Comparison of ENCODE assay signal across 8 cellular contexts in the genomic region with DNA sequence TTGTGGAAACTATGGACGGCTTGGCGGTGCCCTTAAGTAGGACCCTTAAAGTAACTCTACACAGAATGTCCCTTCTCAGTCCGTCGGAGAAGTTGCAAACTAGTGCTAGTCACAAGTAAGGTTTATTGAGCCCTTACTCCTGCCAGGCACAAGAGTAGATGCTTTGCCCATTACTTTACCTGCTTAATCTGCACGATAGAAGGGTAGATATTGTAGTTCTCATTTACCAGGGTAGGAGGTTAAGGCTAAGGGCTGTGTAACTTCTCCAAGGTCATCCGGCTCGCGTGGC. TPM values are rescaled to one million over a fixed set of nuclear protein-coding genes. Genes with fewer than 3 reads are reported as not detected.
DNase-seq lines count a peak whose midpoint lies in the region; ATAC-seq and TF ChIP-seq lines count a peak whose summit lies in the region.

No MANE protein-coding gene starts in this region.

- H3K27me3 ChIP-seq in OCI-LY1 (ENCODE audit: insufficient read depth, low read length) (peaks cover 3% of the 10 kb centered on the region; the same call in 1 of the 2 replicates), esophagus (ENCODE audit: control insufficient read depth in 1 of 2, insufficient read depth in 2 of 2, low read length in 2 of 2) (no peaks in the 10 kb centered on the region), trophoblast cell (ENCODE audit: insufficient read depth, low read length) (peaks cover 6% of the 10 kb centered on the region)

- H3K9ac ChIP-seq in OCI-LY1 (ENCODE audit: low read length) (peak overlapping the region; percentile 50; the same call in 1 of the 2 replicates), trophoblast cell (ENCODE audit: low read length) (peak overlapping the region; percentile 2)

- H2BK120ac ChIP-seq in trophoblast cell (ENCODE audit: insufficient read depth, low read length, poor library complexity) = no peak overlapping the region

- ATAC-seq in GM19035 (IDR thresholded peaks at IDR 0.05; ENCODE audit: unreplicated experiment) (peak; percentile 5), GM18861 (IDR thresholded peaks at IDR 0.05; ENCODE audit: unreplicated experiment) (no peak), GM19397 (IDR thresholded peaks at IDR 0.05; ENCODE audit: unreplicated experiment) (no peak)

- H3K79me2 ChIP-seq in OCI-LY1 (ENCODE audit: insufficient read depth, low read length) (no peaks in the 10 kb centered on the region), trophoblast cell (ENCODE audit: control insufficient read depth, insufficient read depth, low read length, poor library complexity) (peaks cover 2% of the 10 kb centered on the region)

- no peak overlapping the region for H2AK5ac ChIP-seq in trophoblast cell (ENCODE audit: low read length)

- H4K12ac ChIP-seq in trophoblast cell (ENCODE audit: low read depth, low read length) = no peak overlapping the region

- WGBS in esophagus, 2 donors = 3 to 4% methylated on average over 8 of the region's 8 CpGs
- WGBS in trophoblast cell (ENCODE audit: extremely low coverage, insufficient coverage, insufficient read length) = no CpG with 5 or more reads among the region's 8 CpGs

- no peak overlapping the region for H2BK12ac ChIP-seq in trophoblast cell (ENCODE audit: low read length)

- no peak for TF ChIP-seq CTCF in OCI-LY1 (IDR thresholded peaks at IDR 0.05; ENCODE audit: low read length)

- H3K4ac ChIP-seq in trophoblast cell (ENCODE audit: low read depth, low read length) = no peak overlapping the region

- no peak overlapping the region for H3K14ac ChIP-seq in trophoblast cell (ENCODE audit: low read length)

- H3K9me2 ChIP-seq in OCI-LY1 (ENCODE audit: low read depth, low read length) = no peaks in the 10 kb centered on the region

- H3K79me1 ChIP-seq in trophoblast cell (ENCODE audit: low read length) = peaks cover 3% of the 10 kb centered on the region

- H4K91ac ChIP-seq in trophoblast cell (ENCODE audit: low read depth, low read length) = no peak overlapping the region

- H3K27ac ChIP-seq in OCI-LY1 (ENCODE audit: low read depth, low read length, poor library complexity, severe bottlenecking) (no peak overlapping the region), esophagus (ENCODE audit: low read depth in 2 of 2, low read length in 1 of 2) (no peak overlapping the region), trophoblast cell (ENCODE audit: low read depth, low read length) (no peak overlapping the region)

- H2BK5ac ChIP-seq in trophoblast cell (ENCODE audit: low read depth, low read length, poor library complexity) = no peak overlapping the region

- no peak overlapping the region for H3K18ac ChIP-seq in trophoblast cell (ENCODE audit: low read length)

- H3K4me3 ChIP-seq in OCI-LY1 (ENCODE audit: low read depth, low read length, poor library complexity, severe bottlenecking) = peak overlapping the region; percentile 69
- peak overlapping the region; percentile 72 to 78 for H3K4me3 ChIP-seq in esophagus (ENCODE audit: low read depth in 1 of 2, low read length in 2 of 2)
- peak overlapping the region; percentile 85 for H3K4me3 ChIP-seq in trophoblast cell (ENCODE audit: low read depth, low read length)

- no peaks in the 10 kb centered on the region for H4K20me1 ChIP-seq in OCI-LY1 (ENCODE audit: insufficient read depth, low read length)

- H3K9me3 ChIP-seq in OCI-LY1 (ENCODE audit: low read length) (no peaks in the 10 kb centered on the region), esophagus (ENCODE audit: control insufficient read depth in 2 of 2, insufficient read depth in 1 of 2, low read depth in 1 of 2, low read length in 1 of 2) (no peaks in the 10 kb centered on the region), trophoblast cell (ENCODE audit: insufficient read depth, low read depth, low read length) (no peaks in the 10 kb centered on the region)

- H3K4me1 ChIP-seq in OCI-LY1 (ENCODE audit: insufficient read depth, low read length, severe bottlenecking) (peaks cover 7% of the 10 kb centered on the region), esophagus (ENCODE audit: control insufficient read depth in 2 of 2, insufficient read depth in 2 of 2, low read length in 1 of 2) (peaks cover 0 to 4% of the 10 kb centered on the region in 2 donors), trophoblast cell (ENCODE audit: control insufficient read depth in 1 of 2, insufficient read depth in 2 of 2, low read length in 2 of 2) (peaks cover 4 to 7% of the 10 kb centered on the region in 2 experiments)

- H3F3A ChIP-seq in OCI-LY1 (ENCODE audit: insufficient read depth, low read length) = no peaks in the 10 kb centered on the region

- DNase-seq in trophoblast cell (no peak), HPDE6-E6E7 (ENCODE audit: extremely low spot score) (no peak), inferior parietal cortex (ENCODE audit: extremely low spot score) (no peak)

- H3K4me2 ChIP-seq in OCI-LY1 (ENCODE audit: low read length) (peak overlapping the region; percentile 99), trophoblast cell (ENCODE audit: low read length) (peak overlapping the region; percentile 76)

- H3K36me3 ChIP-seq in OCI-LY1 (ENCODE audit: insufficient read depth, low read length) (no peaks in the 10 kb centered on the region), esophagus (ENCODE audit: control insufficient read depth in 2 of 2, insufficient read depth in 2 of 2, low read length in 1 of 2) (no peaks in the 10 kb centered on the region), trophoblast cell (ENCODE audit: control insufficient read depth in 1 of 2, insufficient read depth in 2 of 2, low read length in 2 of 2) (no peaks in the 10 kb centered on the region)

- H2AFZ ChIP-seq in OCI-LY1 (ENCODE audit: low read length) (peak overlapping the region; percentile 95; the same call in 1 of the 2 replicates), trophoblast cell (ENCODE audit: insufficient read depth, low read length, poor library complexity) (no peak overlapping the region)

- H4K8ac ChIP-seq in trophoblast cell (ENCODE audit: low read depth, low read length) = no peak overlapping the region

- H3K23ac ChIP-seq in trophoblast cell (ENCODE audit: low read length) = no peak overlapping the region

RNA-seq across cellular contexts. Expression of a gene that starts 0.5 kb away (rescaled TPM):
- polyA plus RNA-seq in esophagus = under 1 TPM; 0.22 to 0.54 TPM
- 3.8 and 4.1 TPM in 2 replicates for polyA plus RNA-seq in trophoblast cell (2013)

RNA-seq across cellular contexts. Expression of a gene that starts 47.4 kb away (rescaled TPM):
- polyA plus RNA-seq in esophagus = 10 to 100 TPM; 42.8 to 57.4 TPM
- 40.0 and 40.1 TPM in 2 replicates for polyA plus RNA-seq in trophoblast cell (2013)
